ENCODE assay signal across 19 cellular contexts in the genomic region with DNA sequence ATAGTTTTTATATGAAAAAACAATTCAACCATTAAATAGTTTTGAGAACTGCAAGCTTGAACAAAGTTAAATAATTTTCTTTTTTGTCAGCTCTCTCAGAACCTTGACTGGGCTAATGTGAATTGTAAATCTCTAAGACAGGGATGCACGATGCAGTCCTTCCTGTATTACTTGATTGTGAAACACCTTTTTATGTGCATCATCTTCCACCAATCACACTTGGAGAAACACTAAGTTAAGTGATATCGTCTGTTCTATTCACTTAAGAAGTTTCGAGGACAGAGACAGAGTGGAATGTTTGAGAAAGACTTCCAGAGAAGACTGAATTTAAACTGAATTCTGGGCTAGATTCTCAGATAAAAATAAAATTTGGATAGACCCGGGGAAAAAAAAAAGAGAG.
DNase-seq lines count a peak whose midpoint lies in the region; ATAC-seq, FAIRE-seq and TF ChIP-seq lines count a peak whose summit lies in the region.
"Had no signal": no experiment of that assay in that cellular context is flagged by ENCODE, and none has a peak within 500 bp of the region (broad histone marks: within the 10 kb centered on the region; RNA-seq: fewer than 3 reads in every experiment).

No MANE protein-coding gene starts in this region.

- BruUV-seq in HepG2 (replicated peaks; lab: Mats Ljungman, UMichigan) (no TSS peak), K562 (replicated peaks; lab: Mats Ljungman, UMichigan) (no TSS peak)

- 73% methylated on average over 4 of the region's 4 CpGs for WGBS in HepG2 (ENCODE audit: low lambda C conversion rate)
- 53% methylated on average over 4 of the region's 4 CpGs for WGBS in right lobe of liver (ENCODE audit: insufficient coverage, low coverage, low lambda C conversion rate, missing lambda C conversion rate)
- 42% methylated on average over 4 of the region's 4 CpGs for whole genome bisulfite sequencing in K562 (ENCODE audit: insufficient coverage, low coverage, missing lambda C conversion rate)

- H3K4me2 ChIP-seq in HepG2 (ENCODE audit: low read depth, low read length) (no peak overlapping the region), K562 (ENCODE audit: insufficient read depth, low read length) (no peak overlapping the region)
- H3K4me2 ChIP-seq: BLaER1 had no signal

- H3K4me3 ChIP-seq in HepG2 (replicated peaks in 1 of 3; ENCODE audit: insufficient read depth in 1 of 3, low read depth in 2 of 3, low read length in 3 of 3) = no peak overlapping the region
- H3K4me3 ChIP-seq in right lobe of liver = no peak overlapping the region
- no peak overlapping the region for H3K4me3 ChIP-seq in K562
- no peak overlapping the region for H3K4me3 ChIP-seq in fibroblast of villous mesenchyme (ENCODE audit: low read depth, low read length)
- H3K4me3 ChIP-seq: BLaER1 had no signal

- CTCF ChIA-PET in HepG2 (lab: Yijun Ruan, JAX; ENCODE audit: low intra/inter-chr PET ratio, low total read pairs) (no interaction called here), K562 (lab: Yijun Ruan, JAX; ENCODE audit: low intra/inter-chr PET ratio) (no interaction called here)

- H3K9me3 ChIP-seq in HepG2 (ENCODE audit: low read length) (no peaks in the 10 kb centered on the region), right lobe of liver (no peaks in the 10 kb centered on the region), K562 (replicated peaks; ENCODE audit: control insufficient read depth, insufficient read depth, low read depth, low read length) (no peaks in the 10 kb centered on the region)
- H3K9me3 ChIP-seq: BLaER1 had no signal

- no peaks in the 10 kb centered on the region for H3K9me1 ChIP-seq in K562 (ENCODE audit: control insufficient read depth, insufficient read depth, low read length)

- TF ChIP-seq POLR2A in HepG2 (IDR thresholded peaks at IDR 0.05; ENCODE audit: insufficient read depth in 1 of 2, low read depth in 2 of 2, low read length in 2 of 2) (no peak), right lobe of liver (IDR thresholded peaks at IDR 0.05) (no peak), K562 (conservative IDR thresholded peaks at IDR 0.05) (no peak)

- POLR2A ChIA-PET in HepG2 (lab: Yijun Ruan, JAX) (no interaction called here), K562 (lab: Yijun Ruan, JAX) (no interaction called here)

- ATAC-seq in HepG2 (no peak), right lobe of liver (no peak), K562 (no peak), HG03354 (IDR thresholded peaks at IDR 0.05; ENCODE audit: poor library complexity, severe bottlenecking, unreplicated experiment) (no peak), GM18909 (IDR thresholded peaks at IDR 0.05; ENCODE audit: poor library complexity, unreplicated experiment) (no peak)

- H3K9ac ChIP-seq in HepG2 (ENCODE audit: insufficient read depth, low read depth, low read length) = no peak overlapping the region
- H3K9ac ChIP-seq in K562 (ENCODE audit: insufficient read depth in 1 of 2, low read depth in 2 of 2, low read length in 2 of 2) = no peak overlapping the region
- H3K9ac ChIP-seq: BLaER1 had no signal

- no peaks in the 10 kb centered on the region for H4K20me1 ChIP-seq in HepG2 (ENCODE audit: insufficient read depth, low read length)
- no peaks in the 10 kb centered on the region for H4K20me1 ChIP-seq in K562 (replicated peaks; ENCODE audit: control insufficient read depth, insufficient read depth, low read length)
- H4K20me1 ChIP-seq: BLaER1 had no signal

- TF ChIP-seq EP300 in HepG2 (IDR thresholded peaks at IDR 0.05; ENCODE audit: low read depth in 2 of 2, low read length in 2 of 2) (no peak), HepG2 (CRISPR knock-in tag; IDR thresholded peaks at IDR 0.05; ENCODE audit: borderline replicate concordance) (no peak), K562 (IDR thresholded peaks at IDR 0.05; ENCODE audit: low read length) (no peak)

- DNase-seq in HepG2 (ENCODE audit: low spot score) (no peak), right lobe of liver (no peak), K562 (ENCODE audit: extremely low read depth in 1 of 4, low spot score in 3 of 4) (no peak), fibroblast of villous mesenchyme (ENCODE audit: low read depth) (peak; percentile 49), mucosa of gallbladder (ENCODE audit: low spot score) (no peak)
- no peak for DNase-seq in stimulated activated CD4-positive, alpha-beta T cell treated with anti-CD3 and anti-CD28 coated beads, Interleukin-15, amount 100 ng/mL, for 24 hours
- DNase-seq: Calu3; CD4-positive, alpha-beta memory T cell; EL; H7; HFFc6; NCI-H1105; NCI-H2081; NCI-H2171 treated with DMSO at 0.1 percent for 48 hours; Right ventricle myocardium superior had no signal

- intact Hi-C loops in HepG2 (cut with micrococcal nuclease; ENCODE audit: unreplicated experiment) = no loop called here
- intact Hi-C loops in right lobe of liver (cut with DNase I) = no loop called here
- intact Hi-C loops in K562 (cut with micrococcal nuclease) = no loop called here

- H2AFZ ChIP-seq in HepG2 (ENCODE audit: low read length) (no peak overlapping the region), K562 (ENCODE audit: low read depth, low read length) (no peak overlapping the region)

- H3K27me3 ChIP-seq in HepG2 (ENCODE audit: control insufficient read depth in 1 of 2, insufficient read depth in 2 of 2, low read length in 2 of 2) = no peaks in the 10 kb centered on the region
- no peaks in the 10 kb centered on the region for H3K27me3 ChIP-seq in right lobe of liver
- no peaks in the 10 kb centered on the region for H3K27me3 ChIP-seq in K562 (ENCODE audit: control insufficient read depth in 2 of 2, insufficient read depth in 2 of 2, low read length in 2 of 2)
- H3K27me3 ChIP-seq: BLaER1 had no signal

- in situ Hi-C loops in HepG2 (cut with HindIII; ENCODE audit: extremely low pct_ligation_motif_present, low pct_unique_long_range_greater_than_20kb) (no loop called here), K562 (cut with MboI) (no loop called here)

- TF ChIP-seq CTCF in HepG2 (CRISPR knock-in tag; IDR thresholded peaks at IDR 0.05) = no peak
- no peak for TF ChIP-seq CTCF in right lobe of liver (IDR thresholded peaks at IDR 0.05)
- TF ChIP-seq CTCF in K562 (IDR thresholded peaks at IDR 0.05 in 2 of 3, conservative IDR thresholded peaks at IDR 0.05 in 1 of 3; ENCODE audit: insufficient read depth in 2 of 3, low read depth in 1 of 3, low read length in 3 of 3) = no peak
- TF ChIP-seq CTCF in fibroblast of villous mesenchyme (IDR thresholded peaks at IDR 0.05; ENCODE audit: insufficient read depth, low read depth, low read length) = no peak

- no peak overlapping the region for H3K27ac ChIP-seq in HepG2 (ENCODE audit: extremely low read length, insufficient read depth, low read length)
- no peak overlapping the region for H3K27ac ChIP-seq in right lobe of liver
- H3K27ac ChIP-seq in K562 (ENCODE audit: extremely low read depth, low read depth, low read length) = no peak overlapping the region
- H3K27ac ChIP-seq: BLaER1 had no signal

- TF ChIP-seq RAD21 in HepG2 (CRISPR knock-in tag; IDR thresholded peaks at IDR 0.05) (no peak), K562 (CRISPR knock-in tag; conservative IDR thresholded peaks at IDR 0.05 in 1 of 2, IDR thresholded peaks at IDR 0.05 in 1 of 2) (no peak)

- H3K36me3 ChIP-seq in HepG2 (replicated peaks in 1 of 2; ENCODE audit: control insufficient read depth in 1 of 2, insufficient read depth in 2 of 2, low read length in 2 of 2) (no peaks in the 10 kb centered on the region), right lobe of liver (no peaks in the 10 kb centered on the region), K562 (ENCODE audit: control insufficient read depth, insufficient read depth, low read length) (no peaks in the 10 kb centered on the region)
- H3K36me3 ChIP-seq: BLaER1 had no signal

- FAIRE-seq in HepG2 (lab: Jason Lieb, UNC) (no peak), K562 (lab: Jason Lieb, UNC) (no peak)
- FAIRE-seq: A204.1 had no signal

- H3K4me1 ChIP-seq in HepG2 (ENCODE audit: insufficient read depth, low read length) (peaks cover 40% of the 10 kb centered on the region), right lobe of liver (no peaks in the 10 kb centered on the region), K562 (replicated peaks in 1 of 2; ENCODE audit: control insufficient read depth in 2 of 2, insufficient read depth in 2 of 2, low read length in 2 of 2) (peaks cover 3 to 38% of the 10 kb centered on the region in 2 experiments)

- H3K79me2 ChIP-seq in HepG2 (ENCODE audit: insufficient read depth, low read length) (no peaks in the 10 kb centered on the region), K562 (ENCODE audit: control insufficient read depth, insufficient read depth, low read length) (no peaks in the 10 kb centered on the region)

TF ChIP-seq in HepG2, 621 proteins besides CTCF, POLR2A, EP300 and RAD21:
- TF ChIP-seq CEBPB (IDR thresholded peaks at IDR 0.05; ENCODE audit: borderline replicate concordance, low read depth, low read length) (0 out of 2 replicates have a peak, but pooled peaks have one; percentile 38), SMAD1 (CRISPR knock-in tag; IDR thresholded peaks at IDR 0.05; ENCODE audit: borderline replicate concordance, low read depth) (no peak)

TF ChIP-seq in K562, 482 proteins besides CTCF, POLR2A, EP300 and RAD21:
- TF ChIP-seq CEBPB (tag; IDR thresholded peaks at IDR 0.05) (peak; percentile 27; the same call in 1 of the 2 replicates), NEUROD1 (IDR thresholded peaks at IDR 0.05; ENCODE audit: borderline replicate concordance, low read depth, low read length, partially characterized antibody) (no peak), MAZ (CRISPR knock-in tag; conservative IDR thresholded peaks at IDR 0.05 in 1 of 2, IDR thresholded peaks at IDR 0.05 in 1 of 2) (no peak)
